Comparison of ENCODE assay signal across 2 cellular contexts in the genomic region with DNA sequence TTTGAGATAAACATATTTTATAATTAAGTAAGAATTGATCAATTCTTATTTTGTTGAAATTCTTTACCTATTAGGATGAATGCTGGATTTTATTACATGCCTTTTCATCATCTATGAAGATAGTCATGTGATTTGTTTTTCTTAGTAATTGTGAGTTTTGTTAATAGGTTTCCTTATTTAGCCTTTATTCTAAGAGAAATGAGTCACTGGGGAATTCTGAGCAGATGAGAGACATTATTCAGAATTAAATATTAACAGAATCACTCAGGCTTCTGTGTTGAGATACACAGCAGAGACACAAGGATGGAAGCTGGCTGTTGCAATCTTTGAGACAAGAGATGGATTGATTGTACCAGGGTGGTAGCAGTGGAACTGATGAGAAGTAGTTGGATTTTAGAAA.
TF ChIP-seq lines count a peak whose summit lies in the region.

No MANE protein-coding gene starts in this region.

TF ChIP-seq in IMR-90, 13 proteins besides CTCF, POLR2A, EP300 and RAD21:
- TF ChIP-seq, protein P1, sequence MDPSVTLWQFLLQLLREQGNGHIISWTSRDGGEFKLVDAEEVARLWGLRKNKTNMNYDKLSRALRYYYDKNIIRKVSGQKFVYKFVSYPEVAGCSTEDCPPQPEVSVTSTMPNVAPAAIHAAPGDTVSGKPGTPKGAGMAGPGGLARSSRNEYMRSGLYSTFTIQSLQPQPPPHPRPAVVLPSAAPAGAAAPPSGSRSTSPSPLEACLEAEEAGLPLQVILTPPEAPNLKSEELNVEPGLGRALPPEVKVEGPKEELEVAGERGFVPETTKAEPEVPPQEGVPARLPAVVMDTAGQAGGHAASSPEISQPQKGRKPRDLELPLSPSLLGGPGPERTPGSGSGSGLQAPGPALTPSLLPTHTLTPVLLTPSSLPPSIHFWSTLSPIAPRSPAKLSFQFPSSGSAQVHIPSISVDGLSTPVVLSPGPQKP (IDR thresholded peaks at IDR 0.05; ENCODE audit: borderline replicate concordance, low read depth, low read length) = no peak
- 0 out of 2 replicates have a peak, but pooled peaks have one; percentile 14 for TF ChIP-seq CEBPB (IDR thresholded peaks at IDR 0.05; ENCODE audit: low read depth, low read length)

TF ChIP-seq in GM12891, 5 proteins besides CTCF, POLR2A, EP300 and RAD21:
- TF ChIP-seq SPI1 (IDR thresholded peaks at IDR 0.05; ENCODE audit: low read depth, low read length) (no peak), TAF1 (IDR thresholded peaks at IDR 0.05; ENCODE audit: low read depth, low read length) (no peak), POLR2AphosphoS5 (IDR thresholded peaks at IDR 0.05; ENCODE audit: low read depth, low read length) (no peak)
